Comparison of ENCODE assay signal across 15 cellular contexts in the genomic region with DNA sequence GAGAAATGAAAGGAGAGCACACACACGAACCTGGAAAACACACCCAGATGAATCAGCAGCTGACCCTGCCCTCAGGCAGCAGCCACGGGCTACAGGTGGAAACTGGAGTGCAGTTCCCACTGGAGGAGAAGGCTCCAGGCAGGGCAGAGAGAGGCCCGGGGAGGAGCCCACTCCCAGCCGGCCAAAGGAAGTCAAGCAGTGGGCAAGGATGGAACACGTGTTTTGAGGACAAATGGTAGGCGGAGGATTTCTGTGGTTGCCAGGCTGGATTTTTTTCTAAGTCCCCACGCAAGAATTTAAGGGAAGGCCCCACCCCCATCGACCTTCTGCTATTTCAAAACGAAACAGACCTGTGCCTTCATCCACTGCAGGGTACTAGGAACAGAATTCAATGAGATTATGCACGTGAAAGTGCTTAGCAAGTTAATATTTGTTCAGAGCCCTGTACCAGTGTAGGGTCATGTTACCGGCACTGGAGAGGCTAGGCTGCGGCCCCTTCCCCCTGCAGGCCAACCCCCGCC. TPM values are rescaled to one million over a fixed set of nuclear protein-coding genes. Genes with fewer than 3 reads are reported as not detected.
DNase-seq lines count a peak whose midpoint lies in the region; ATAC-seq and TF ChIP-seq lines count a peak whose summit lies in the region.
"Had no signal": no experiment of that assay in that cellular context is flagged by ENCODE, and none has a peak within 500 bp of the region (broad histone marks: within the 10 kb centered on the region; RNA-seq: fewer than 3 reads in every experiment).

No MANE protein-coding gene starts in this region.

- no peak for TF ChIP-seq POLR2A in stomach (IDR thresholded peaks at IDR 0.05)

- BruUV-seq in Panc1 (replicated peaks; lab: Mats Ljungman, UMichigan): no TSS peak

- H3K27me3 ChIP-seq in Panc1 (ENCODE audit: control insufficient read depth, insufficient read depth, low read length) (no peaks in the 10 kb centered on the region), stomach (peaks cover 0 to 34% (median 3%) of the 10 kb centered on the region in 3 donors)
- H3K27me3 ChIP-seq: uterus had no signal

- WGBS in stomach, 5 donors: 20 to 40% (median 31%) methylated on average over 13 of the region's 13 CpGs

- in situ Hi-C loops in Panc1 (cut with HindIII; ENCODE audit: low pct_unique_long_range_greater_than_20kb, low sequenced_read_pairs): no loop called here

- TF ChIP-seq CTCF in Panc1 (IDR thresholded peaks at IDR 0.05): no peak
- no peak for TF ChIP-seq CTCF in stomach (IDR thresholded peaks at IDR 0.05)
- no peak for TF ChIP-seq CTCF in coronary artery (IDR thresholded peaks at IDR 0.05)

- no peak for TF ChIP-seq EP300 in stomach (IDR thresholded peaks at IDR 0.05)

- CTCF ChIA-PET in Panc1 (lab: Charles Lee): interaction anchor here (1.1 kb wide), 1 partner anchor 63 kb away, joined by 3 read pairs; no protein-coding TSS in a partner anchor

- DNase-seq in NCI-H2029 (lab: John Stamatoyannopoulos, UW) (peak; percentile 76), Panc1 (ENCODE audit: low read depth, low spot score) (no peak), left colon (no peak), stomach (peak; percentile 62), dedifferentiated amniotic fluid mesenchymal stem cell (ENCODE audit: extremely low spot score) (no peak), UCSD-AML1 (lab: John Stamatoyannopoulos, UW; ENCODE audit: unreplicated experiment) (no peak), coronary artery (ENCODE audit: low spot score) (no peak)
- DNase-seq: activated B cell treated with CpG ODN at 0.5 μM for 24 hours; activated naive CD4-positive, alpha-beta T cell; DMS79 treated with DMSO at 0.1 percent for 48 hours; effector memory CD8-positive, alpha-beta T cell; nucleus accumbens; OCI-M1; stimulated activated CD4-positive, alpha-beta T cell treated with anti-CD3 and anti-CD28 coated beads, Interleukin-4, amount 100 ng/mL, for 4 hours; uterus had no signal

- H3K9me3 ChIP-seq in Panc1 (ENCODE audit: control insufficient read depth, insufficient read depth, low read depth, low read length) (no peaks in the 10 kb centered on the region), stomach (no peaks in the 10 kb centered on the region)
- H3K9me3 ChIP-seq: uterus had no signal

- H3K4me3 ChIP-seq in Panc1 (ENCODE audit: low read depth in 2 of 2, low read length in 2 of 2) (peak overlapping the region; percentile 7 to 38; a peak in 3 of 4 replicates), stomach (no peak overlapping the region), coronary artery (no peak overlapping the region)
- H3K4me3 ChIP-seq: uterus had no signal

- ATAC-seq in Panc1 (no peak), left colon (peak; percentile 21)
- ATAC-seq: effector memory CD8-positive, alpha-beta T cell had no signal

- H3K4me1 ChIP-seq in Panc1 (ENCODE audit: control insufficient read depth, insufficient read depth, low read length) (peaks cover 81% of the 10 kb centered on the region), stomach (peaks cover 33 to 76% (median 59%) of the 10 kb centered on the region in 4 donors)
- H3K4me1 ChIP-seq: uterus had no signal

- H3K36me3 ChIP-seq in Panc1 (ENCODE audit: control insufficient read depth, insufficient read depth, low read length): no peaks in the 10 kb centered on the region
- H3K36me3 ChIP-seq in stomach: no peaks in the 10 kb centered on the region
- H3K36me3 ChIP-seq: uterus had no signal

- intact Hi-C loops in Panc1 (cut with micrococcal nuclease; ENCODE audit: unreplicated experiment) (no loop called here), left colon (cut with DNase I, micrococcal nuclease) (no loop called here), stomach (cut with DNase I; ENCODE audit: low total_unique reads) (no loop called here)

- POLR2A ChIA-PET in Panc1 (lab: Charles Lee): no interaction called here

- peak overlapping the region; percentile 90 for H3K27ac ChIP-seq in Panc1 (ENCODE audit: low read length)
- peak overlapping the region; percentile 71 to 84 (median 75) for H3K27ac ChIP-seq in stomach
- no peak overlapping the region for H3K27ac ChIP-seq in coronary artery
- H3K27ac ChIP-seq: uterus had no signal

RNA-seq across cellular contexts. Expression of gene EPB41L4B, which starts 6.8 kb away (rescaled TPM):
- total RNA-seq in Panc1 (2021; ENCODE audit: unreplicated experiment) (27.8 TPM), left colon (100 to 1,000 TPM; 147 to 150 TPM), stomach (10 to 100 TPM; 12.3 to 52.4 (median 26.1) TPM)
- 20.2 TPM for polyA plus RNA-seq in Panc1 (2012; ENCODE audit: insufficient read length)
- polyA plus RNA-seq in stomach: 10 to 100 TPM in 2 of 3 donors, 1 to 10 TPM in 1; 9.2 to 44.3 (median 22.8) TPM

Comparison
In these comparisons a context has a peak if more than half of its experiments do, and no peak if none do; other contexts are left out.
1. DNase-seq: peak in NCI-H2029 (single experiment) and stomach (single experiment); none in Panc1 (single experiment), left colon (0 of 2), dedifferentiated amniotic fluid mesenchymal stem cell (single experiment), UCSD-AML1 (single experiment) and coronary artery (single experiment).
2. H3K27ac ChIP-seq: peak in Panc1 (single experiment) and stomach (5 of 5); none in coronary artery (0 of 2).
3. H3K4me3 ChIP-seq: peak in Panc1 (2 of 2); none in stomach (0 of 4) and coronary artery (single experiment).